Comparison of ENCODE assay signal across 20 cellular contexts in the genomic region with DNA sequence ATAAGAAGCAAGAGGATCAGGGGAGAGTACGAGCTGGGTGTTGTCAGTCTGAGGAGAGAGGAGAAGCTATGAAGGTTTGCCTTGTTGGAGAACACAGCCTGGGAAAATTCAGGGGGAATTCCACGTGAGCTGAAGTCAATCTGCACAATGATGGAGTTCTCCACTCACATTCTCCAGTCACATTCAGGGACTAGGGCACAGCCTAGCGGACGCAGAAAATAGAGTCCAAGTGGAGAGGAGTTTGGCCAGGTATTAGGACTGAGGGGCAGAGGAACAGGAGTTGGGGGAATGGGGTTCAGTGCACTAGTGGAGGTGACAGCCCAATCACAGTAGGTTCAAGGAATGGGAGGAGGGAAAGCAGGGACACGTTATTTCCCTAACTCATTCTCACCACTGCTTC.
DNase-seq lines count a peak whose midpoint lies in the region; ATAC-seq and TF ChIP-seq lines count a peak whose summit lies in the region.
"Had no signal": no experiment of that assay in that cellular context is flagged by ENCODE, and none has a peak within 500 bp of the region (broad histone marks: within the 10 kb centered on the region; RNA-seq: fewer than 3 reads in every experiment).

No MANE protein-coding gene starts in this region.

- H3K36me3 Mint-ChIP-seq in neural progenitor cell (no peaks in the 10 kb centered on the region), chondrocyte (ENCODE audit: low read depth) (peaks cover 2% of the 10 kb centered on the region)
- H3K36me3 Mint-ChIP-seq: CD8-positive, alpha-beta T cell had no signal

- H4K20me1 ChIP-seq in SK-N-SH (ENCODE audit: insufficient read depth) (no peaks in the 10 kb centered on the region), neural progenitor cell (ENCODE audit: low read depth) (no peaks in the 10 kb centered on the region)
- H4K20me1 ChIP-seq: BLaER1 had no signal

- TF ChIP-seq POLR2A in gastrocnemius medialis (IDR thresholded peaks at IDR 0.05): no peak

- 37% methylated on average over 5 of the region's 5 CpGs for WGBS in SK-N-SH (ENCODE audit: low lambda C conversion rate)

- no peaks in the 10 kb centered on the region; a peak in 1 of 4 replicates for H3K4me1 ChIP-seq in SK-N-SH (ENCODE audit: control insufficient read depth in 1 of 2, insufficient read depth in 2 of 2, low read depth in 1 of 2, low read length in 1 of 2)
- H3K4me1 ChIP-seq in neural progenitor cell: no peaks in the 10 kb centered on the region
- H3K4me1 ChIP-seq in gastrocnemius medialis: no peaks in the 10 kb centered on the region
- H3K4me1 ChIP-seq: BLaER1 had no signal

- intact Hi-C loops in gastrocnemius medialis (cut with DNase I; ENCODE audit: low total_unique reads): no loop called here

- DNase-seq in SK-N-SH (no peak), LNCaP clone FGC (ENCODE audit: low read depth) (no peak), WERI-Rb-1 (peak; percentile 26), neural progenitor cell (ENCODE audit: low spot score) (no peak), gastrocnemius medialis (no peak), chondrocyte (ENCODE audit: low spot score) (no peak)
- DNase-seq: Calu3; CD8-positive, alpha-beta T cell; DMS79; GOT3; MM.1S; NCI-H1105; NCI-H1694; NCI-H2081 treated with DMSO at 0.1 percent for 48 hours; NCI-H748 treated with DMSO at 0.1 percent for 48 hours; PC-9; T-helper 17 cell had no signal

- H3K27me3 ChIP-seq in SK-N-SH (ENCODE audit: insufficient read depth) (no peaks in the 10 kb centered on the region), WERI-Rb-1 (ENCODE audit: insufficient read depth, low read depth, severe bottlenecking) (no peaks in the 10 kb centered on the region), neural progenitor cell (no peaks in the 10 kb centered on the region), gastrocnemius medialis (no peaks in the 10 kb centered on the region)
- H3K27me3 ChIP-seq: BLaER1 had no signal

- no peak overlapping the region for H3K4me2 ChIP-seq in SK-N-SH
- no peak overlapping the region for H3K4me2 ChIP-seq in neural progenitor cell
- H3K4me2 ChIP-seq: BLaER1, PC-9 had no signal

- H3K27ac ChIP-seq in SK-N-SH (ENCODE audit: low read depth in 2 of 2, low read length in 1 of 2) (no peak overlapping the region), WERI-Rb-1 (no peak overlapping the region), neural progenitor cell (no peak overlapping the region), gastrocnemius medialis (no peak overlapping the region)
- H3K27ac ChIP-seq: BLaER1, PC-9 had no signal

- H3K4me3 Mint-ChIP-seq in neural progenitor cell (no peak overlapping the region), chondrocyte (ENCODE audit: unreplicated experiment) (no peak overlapping the region)
- H3K4me3 Mint-ChIP-seq: CD8-positive, alpha-beta T cell; T-helper 17 cell had no signal

- POLR2A ChIA-PET in SK-N-SH (lab: Yijun Ruan, JAX): no interaction called here

- in situ Hi-C loops in gastrocnemius medialis (cut with MboI; ENCODE audit: low sequenced_read_pairs in 4 of 4): no loop called here

- H3K9ac ChIP-seq in SK-N-SH: no peak overlapping the region
- no peak overlapping the region for H3K9ac ChIP-seq in neural progenitor cell
- H3K9ac ChIP-seq: BLaER1 had no signal

- no peaks in the 10 kb centered on the region for H3K9me2 ChIP-seq in SK-N-SH

- 0 out of 2 replicates have a peak, but pooled peaks have one; percentile 6 for TF ChIP-seq RAD21 in SK-N-SH (IDR thresholded peaks at IDR 0.05; ENCODE audit: low read length)

- H3K36me3 ChIP-seq in SK-N-SH (replicated peaks in 1 of 2; ENCODE audit: control insufficient read depth in 1 of 2, insufficient read depth in 2 of 2, low read length in 1 of 2) (no peaks in the 10 kb centered on the region), WERI-Rb-1 (no peaks in the 10 kb centered on the region), neural progenitor cell (no peaks in the 10 kb centered on the region), gastrocnemius medialis (no peaks in the 10 kb centered on the region)
- H3K36me3 ChIP-seq: BLaER1 had no signal

- H3K27me3 Mint-ChIP-seq in neural progenitor cell (ENCODE audit: insufficient read depth, low read depth) (no peaks in the 10 kb centered on the region), chondrocyte (ENCODE audit: low read depth) (no peaks in the 10 kb centered on the region)

- no peak for TF ChIP-seq CTCF in SK-N-SH (IDR thresholded peaks at IDR 0.05)
- peak; percentile 41 for TF ChIP-seq CTCF in LNCaP clone FGC (IDR thresholded peaks at IDR 0.05; ENCODE audit: control insufficient read depth, extremely low read depth, insufficient read depth)
- TF ChIP-seq CTCF in WERI-Rb-1 (IDR thresholded peaks at IDR 0.05; ENCODE audit: low read depth, low read length): peak; percentile 43; the same call in 1 of the 2 replicates
- TF ChIP-seq CTCF in neural progenitor cell (IDR thresholded peaks at IDR 0.05): peak; percentile 6
- TF ChIP-seq CTCF in gastrocnemius medialis (IDR thresholded peaks at IDR 0.05 in 4 of 5, conservative IDR thresholded peaks at IDR 0.05 in 1 of 5): no peak
- no peak for TF ChIP-seq CTCF in chondrocyte (IDR thresholded peaks at IDR 0.05)

- no peak for ATAC-seq in SK-N-SH treated with all-trans-retinoic acid at 6 μM for 48 hours
- no peak for ATAC-seq in gastrocnemius medialis
- ATAC-seq in GM18867 (IDR thresholded peaks at IDR 0.05; ENCODE audit: unreplicated experiment): no peak
- ATAC-seq: CD8-positive, alpha-beta T cell; T-helper 17 cell had no signal

- CTCF ChIA-PET in SK-N-SH (lab: Yijun Ruan, JAX): no interaction called here

- H3K79me2 ChIP-seq in SK-N-SH (ENCODE audit: insufficient read depth): no peaks in the 10 kb centered on the region
- no peaks in the 10 kb centered on the region for H3K79me2 ChIP-seq in neural progenitor cell (ENCODE audit: low read depth)

- no peak overlapping the region for H2AFZ ChIP-seq in SK-N-SH (ENCODE audit: low read depth)
- H2AFZ ChIP-seq in neural progenitor cell (replicated peaks): no peak overlapping the region
- H2AFZ ChIP-seq: PC-9 had no signal

- H3K9me3 Mint-ChIP-seq in neural progenitor cell (no peaks in the 10 kb centered on the region), chondrocyte (ENCODE audit: low read depth) (peaks cover 3% of the 10 kb centered on the region)
- H3K9me3 Mint-ChIP-seq: CD8-positive, alpha-beta T cell had no signal

- H3K4me3 ChIP-seq in SK-N-SH (ENCODE audit: low read depth in 2 of 2, low read length in 1 of 2): no peak overlapping the region
- H3K4me3 ChIP-seq in LNCaP clone FGC (ENCODE audit: low read depth, low read length): no peak overlapping the region
- H3K4me3 ChIP-seq in WERI-Rb-1 (ENCODE audit: low read depth, low read length): no peak overlapping the region
- H3K4me3 ChIP-seq in neural progenitor cell: no peak overlapping the region
- no peak overlapping the region for H3K4me3 ChIP-seq in gastrocnemius medialis
- H3K4me3 ChIP-seq: BLaER1, PC-9 had no signal

- no peak overlapping the region for H3K27ac Mint-ChIP-seq in neural progenitor cell
- H3K27ac Mint-ChIP-seq in chondrocyte (ENCODE audit: unreplicated experiment): no peak overlapping the region
- H3K27ac Mint-ChIP-seq: CD8-positive, alpha-beta T cell; T-helper 17 cell had no signal

- peaks cover 5% of the 10 kb centered on the region for H3K4me1 Mint-ChIP-seq in neural progenitor cell
- H3K4me1 Mint-ChIP-seq in chondrocyte (ENCODE audit: low read depth): peaks cover 15% of the 10 kb centered on the region

- no peak for TF ChIP-seq EP300 in SK-N-SH (IDR thresholded peaks at IDR 0.05; ENCODE audit: borderline replicate concordance in 1 of 2, low read depth in 1 of 2, low read length in 1 of 2)

- H3F3A ChIP-seq in SK-N-SH (replicated peaks; ENCODE audit: insufficient read depth) (no peaks in the 10 kb centered on the region), neural progenitor cell (ENCODE audit: low read depth) (no peaks in the 10 kb centered on the region)

- H3K9me3 ChIP-seq in SK-N-SH: no peaks in the 10 kb centered on the region
- no peaks in the 10 kb centered on the region for H3K9me3 ChIP-seq in WERI-Rb-1 (ENCODE audit: severe bottlenecking)
- H3K9me3 ChIP-seq in neural progenitor cell (ENCODE audit: low read depth): no peaks in the 10 kb centered on the region
- H3K9me3 ChIP-seq in gastrocnemius medialis: no peaks in the 10 kb centered on the region
- H3K9me3 ChIP-seq: BLaER1 had no signal

TF ChIP-seq in SK-N-SH, 30 proteins besides CTCF, POLR2A, EP300 and RAD21 (continues in another document):
- TF ChIP-seq, protein P1, sequence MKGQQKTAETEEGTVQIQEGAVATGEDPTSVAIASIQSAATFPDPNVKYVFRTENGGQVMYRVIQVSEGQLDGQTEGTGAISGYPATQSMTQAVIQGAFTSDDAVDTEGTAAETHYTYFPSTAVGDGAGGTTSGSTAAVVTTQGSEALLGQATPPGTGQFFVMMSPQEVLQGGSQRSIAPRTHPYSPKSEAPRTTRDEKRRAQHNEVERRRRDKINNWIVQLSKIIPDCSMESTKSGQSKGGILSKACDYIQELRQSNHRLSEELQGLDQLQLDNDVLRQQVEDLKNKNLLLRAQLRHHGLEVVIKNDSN (IDR thresholded peaks at IDR 0.05; ENCODE audit: borderline replicate concordance, low read depth): no peak
- TF ChIP-seq, protein P2, sequence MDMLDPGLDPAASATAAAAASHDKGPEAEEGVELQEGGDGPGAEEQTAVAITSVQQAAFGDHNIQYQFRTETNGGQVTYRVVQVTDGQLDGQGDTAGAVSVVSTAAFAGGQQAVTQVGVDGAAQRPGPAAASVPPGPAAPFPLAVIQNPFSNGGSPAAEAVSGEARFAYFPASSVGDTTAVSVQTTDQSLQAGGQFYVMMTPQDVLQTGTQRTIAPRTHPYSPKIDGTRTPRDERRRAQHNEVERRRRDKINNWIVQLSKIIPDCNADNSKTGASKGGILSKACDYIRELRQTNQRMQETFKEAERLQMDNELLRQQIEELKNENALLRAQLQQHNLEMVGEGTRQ (IDR thresholded peaks at IDR 0.05; ENCODE audit: borderline replicate concordance, low read depth, low read length): no peak
- no peak for TF ChIP-seq NRF1 (IDR thresholded peaks at IDR 0.05; ENCODE audit: low read depth, low read length)

TF ChIP-seq in SK-N-SH treated with all-trans-retinoic acid at 6 μM for 48 hours, 23 proteins besides CTCF, POLR2A, EP300 and RAD21 (continues in another document):
- no peak for TF ChIP-seq OSR1 (CRISPR knock-in tag; IDR thresholded peaks at IDR 0.05)
- TF ChIP-seq ISL1 (CRISPR knock-in tag; IDR thresholded peaks at IDR 0.05): no peak
- TF ChIP-seq, protein P3, sequence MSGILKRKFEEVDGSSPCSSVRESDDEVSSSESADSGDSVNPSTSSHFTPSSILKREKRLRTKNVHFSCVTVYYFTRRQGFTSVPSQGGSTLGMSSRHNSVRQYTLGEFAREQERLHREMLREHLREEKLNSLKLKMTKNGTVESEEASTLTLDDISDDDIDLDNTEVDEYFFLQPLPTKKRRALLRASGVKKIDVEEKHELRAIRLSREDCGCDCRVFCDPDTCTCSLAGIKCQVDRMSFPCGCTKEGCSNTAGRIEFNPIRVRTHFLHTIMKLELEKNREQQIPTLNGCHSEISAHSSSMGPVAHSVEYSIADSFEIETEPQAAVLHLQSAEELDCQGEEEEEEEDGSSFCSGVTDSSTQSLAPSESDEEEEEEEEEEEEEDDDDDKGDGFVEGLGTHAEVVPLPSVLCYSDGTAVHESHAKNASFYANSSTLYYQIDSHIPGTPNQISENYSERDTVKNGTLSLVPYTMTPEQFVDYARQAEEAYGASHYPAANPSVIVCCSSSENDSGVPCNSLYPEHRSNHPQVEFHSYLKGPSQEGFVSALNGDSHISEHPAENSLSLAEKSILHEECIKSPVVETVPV (CRISPR knock-in tag; IDR thresholded peaks at IDR 0.05): no peak
- no peak for TF ChIP-seq PPARA (CRISPR knock-in tag; IDR thresholded peaks at IDR 0.05; ENCODE audit: borderline replicate concordance)

Comparison
In these comparisons a context has a peak if more than half of its experiments do, and no peak if none do; other contexts are left out.
1. CTCF ChIP-seq: peak in LNCaP clone FGC (single experiment), WERI-Rb-1 (single experiment) and neural progenitor cell (single experiment); none in SK-N-SH (single experiment), gastrocnemius medialis (0 of 5) and chondrocyte (single experiment).